In genomic region chr15:40130118-40130517, GRCh38 we compare ENCODE assay signal across 27 cellular contexts.
"Had no signal": no experiment of that assay in that cellular context is flagged by ENCODE, and none has a peak within 500 bp of the region (broad histone marks: within the 10 kb centered on the region; RNA-seq: fewer than 3 reads in every experiment).

No MANE protein-coding gene starts in this region.

- H3K27ac ChIP-seq: neural progenitor cell, ovary, parathyroid adenoma, psoas muscle, right lobe of liver, skin epidermis, spleen, suprapubic skin, testis, tibial artery, transverse colon, upper lobe of right lung, vagina had no signal

- H3K36me3 ChIP-seq: neural progenitor cell, ovary, right lobe of liver, spleen, suprapubic skin, tibial artery, transverse colon, upper lobe of right lung, vagina had no signal

- H3K27me3 ChIP-seq: ovary, right lobe of liver, testis, transverse colon, upper lobe of right lung, vagina had no signal

- H3K9me3 ChIP-seq: ovary, psoas muscle, right lobe of liver, spleen, suprapubic skin, testis, tibial artery, transverse colon, upper lobe of right lung, vagina had no signal

- H3K9ac ChIP-seq: neural progenitor cell, parathyroid adenoma had no signal

- H3K4me2 ChIP-seq: neural progenitor cell, smooth muscle cell had no signal

- ATAC-seq: natural killer cell; psoas muscle; right cardiac atrium; right lobe of liver; stimulated activated memory B cell treated with anti-CD40 and anti-IgM and Interleukin-4, amounts not matched to agents 10 μg/mL and 1 μg/mL and 100 μg/mL, for 72 hours; stimulated activated naive CD8-positive, alpha-beta T cell treated with anti-CD3 and anti-CD28 coated beads, Interleukin-15, amount 100 ng/mL, for 72 hours; stimulated activated naive CD8-positive, alpha-beta T cell treated with anti-CD3 and anti-CD28 coated beads, Interleukin-15, Interleukin-2, amounts not matched to agents 100 U/mL and 50 U/mL, for 24 hours; upper lobe of right lung had no signal

- H2AFZ ChIP-seq: neural progenitor cell, parathyroid adenoma had no signal

- DNase-seq: natural killer cell; occipital lobe; ovary; posterior cingulate gyrus; psoas muscle; right cardiac atrium; right lobe of liver; spleen; stimulated activated CD4-positive, alpha-beta T cell treated with anti-CD3 and anti-CD28 coated beads, Interleukin-12 subunit alpha, Interleukin-12 subunit beta, amount 100 ng/mL, for 4 hours; stimulated activated CD4-positive, alpha-beta T cell treated with anti-CD3 and anti-CD28 coated beads, Interleukin-1b, Interleukin-23, amount 100 ng/mL, for 48 hours; stimulated activated CD4-positive, alpha-beta T cell treated with anti-CD3 and anti-CD28 coated beads, Interleukin-4, amount 100 ng/mL, for 1 hour; stimulated activated CD4-positive, alpha-beta T cell treated with anti-CD3 and anti-CD28 coated beads, Interleukin-4, amount 100 ng/mL, for 4 hours; stimulated activated CD8-positive, alpha-beta memory T cell treated with anti-CD3 and anti-CD28 coated beads, Interleukin-4, amount 100 ng/mL, for 48 hours; stimulated activated naive CD8-positive, alpha-beta T cell treated with anti-CD3 and anti-CD28 coated beads, Interleukin-15, amount 100 ng/mL, for 72 hours; stimulated activated naive CD8-positive, alpha-beta T cell treated with anti-CD3 and anti-CD28 coated beads, Interleukin-15, Interleukin-2, amounts not matched to agents 100 U/mL and 50 U/mL, for 24 hours; substantia nigra; testis; tibial artery; transverse colon; upper lobe of right lung had no signal

- H3K4me3 ChIP-seq: neural progenitor cell, ovary, psoas muscle, right lobe of liver, skin epidermis, smooth muscle cell, spleen, suprapubic skin, testis, tibial artery, transverse colon, upper lobe of right lung, vagina had no signal

- H3K79me2 ChIP-seq: parathyroid adenoma had no signal

- H3K4me1 ChIP-seq: neural progenitor cell, parathyroid adenoma, psoas muscle, right lobe of liver, spleen, testis, tibial artery, transverse colon, upper lobe of right lung, vagina had no signal
